8 cellular contexts compared by ENCODE assay signal in genomic region chr20:46117704-46118467, GRCh38. TPM values are rescaled to one million over a fixed set of nuclear protein-coding genes. Genes with fewer than 3 reads are reported as not detected.
DNase-seq lines count a peak whose midpoint lies in the region; TF ChIP-seq lines count a peak whose summit lies in the region.

Gene CD40 (plus strand): TSS chr20:46118314. CDS start chr20:46118344, 30 bp downstream.

- no peaks in the 10 kb centered on the region for H3K9me3 ChIP-seq in mesodermal cell (ENCODE audit: control insufficient read depth, low read length)

- H3K4me1 ChIP-seq in mesodermal cell (ENCODE audit: control insufficient read depth, insufficient read depth, low read length, poor library complexity, severe bottlenecking): peaks cover 16% of the 10 kb centered on the region

- POLR2A ChIA-PET in GM10248 (lab: Yijun Ruan, JAX) (no interaction called here), HEK293T (lab: Yijun Ruan, JAX) (no interaction called here)

- H3K27ac ChIP-seq in mesodermal cell (ENCODE audit: low read depth, low read length, severe bottlenecking): no peak within 1 kb of the TSS

- no peak for TF ChIP-seq CTCF in GM10248 (IDR thresholded peaks at IDR 0.05; ENCODE audit: control extremely low read depth, extremely low read depth, low read depth, missing control alignments)

- H3K4me3 ChIP-seq in mesodermal cell (ENCODE audit: extremely low read depth, insufficient read depth, low read length, poor library complexity, severe bottlenecking): peak within 1 kb of the TSS; percentile 35

- WGBS in mesodermal cell (ENCODE audit: insufficient coverage in 2 of 2), 2 experiments: 43 to 50% methylated on average over 17 to 36 of the region's 40 CpGs

- CTCF ChIA-PET in GM10248 (lab: Yijun Ruan, JAX) (interaction anchor here (1.0 to 5.0 kb wide), 7 partner anchors 8 to 141 kb away, joined by 3 to 37 read pairs (median 4); no protein-coding TSS in a partner anchor), HEK293T (lab: Yijun Ruan, JAX) (interaction anchor here (1.5 kb wide), 1 partner anchor 103 kb away, joined by 3 read pairs; no protein-coding TSS in a partner anchor)

- no peaks in the 10 kb centered on the region for H3K36me3 ChIP-seq in mesodermal cell (ENCODE audit: control insufficient read depth, insufficient read depth, low read length)

- DNase-seq in GM10248 (ENCODE audit: extremely low spot score): peak; percentile 95
- peak; percentile 89 for DNase-seq in HEK293T (ENCODE audit: extremely low spot score)
- peak; percentile 78 for DNase-seq in NCI-H345 (lab: John Stamatoyannopoulos, UW)
- DNase-seq in activated CD8-positive, alpha-beta memory T cell treated with anti-CD3 and anti-CD28 coated beads, Interleukin-2, amount 50 U/mL, for 24 hours (ENCODE audit: extremely low read depth): peak; percentile 32
- DNase-seq in stimulated activated CD8-positive, alpha-beta memory T cell treated with anti-CD3 and anti-CD28 coated beads, Interleukin-15, amount 100 ng/mL, for 4 hours (ENCODE audit: low read depth in 2 of 2): peak; percentile 47
- DNase-seq in HT-29 (ENCODE audit: low spot score): no peak

- in situ Hi-C loops in endometrial microvascular endothelial cells (cut with HindIII; ENCODE audit: inconsistent ontology term, low pct_unique_long_range_greater_than_20kb, low sequenced_read_pairs): no loop called here

TF ChIP-seq in HEK293T, 16 proteins besides CTCF, POLR2A, EP300 and RAD21:
- TF ChIP-seq SP1 (IDR thresholded peaks at IDR 0.05) (no peak), L3MBTL2 (conservative IDR thresholded peaks at IDR 0.05) (no peak), SUZ12 (IDR thresholded peaks at IDR 0.05) (no peak), NFRKB (IDR thresholded peaks at IDR 0.05) (no peak), BHLHE40 (IDR thresholded peaks at IDR 0.05; ENCODE audit: borderline replicate concordance) (no peak), FOXM1 (IDR thresholded peaks at IDR 0.05; ENCODE audit: borderline replicate concordance) (no peak), LEF1 (IDR thresholded peaks at IDR 0.05; ENCODE audit: borderline replicate concordance) (no peak), CTBP1 (IDR thresholded peaks at IDR 0.05; ENCODE audit: borderline replicate concordance) (no peak), PKNOX1 (IDR thresholded peaks at IDR 0.05) (no peak), FOXA1 (IDR thresholded peaks at IDR 0.05) (no peak), HDGF (IDR thresholded peaks at IDR 0.05; ENCODE audit: borderline replicate concordance) (no peak), FOXK2 (IDR thresholded peaks at IDR 0.05) (no peak), ZNF384 (IDR thresholded peaks at IDR 0.05) (no peak)

RNA-seq across cellular contexts. Expression of gene CD40, which starts in this region (rescaled TPM):
- 11.7 TPM for total RNA-seq in endometrial microvascular endothelial cells (ENCODE audit: inconsistent ontology term)
- polyA plus RNA-seq in mesodermal cell (2013, experiment 1 of 2): 33.4 TPM
- polyA plus RNA-seq in mesodermal cell (2013, experiment 2 of 2): 21.7 TPM
- not detected in 2 replicates for total RNA-seq in HT-29 (2014; rRNA removed; shearing (Covaris generic))

Comparison
In these comparisons a context has a peak if more than half of its experiments do, and no peak if none do; other contexts are left out.
1. RNA of gene CD40 (total RNA-seq): 11.7 TPM in endometrial microvascular endothelial cells (single experiment); not detected in HT-29; every median in the first group is over 10 times any median in the second.